In genomic region chr18:3984163-3984757, GRCh38 we compare ENCODE assay signal across 16 cellular contexts.
DNase-seq lines count a peak whose midpoint lies in the region; ATAC-seq and TF ChIP-seq lines count a peak whose summit lies in the region.
"Had no signal": no experiment of that assay in that cellular context is flagged by ENCODE, and none has a peak within 500 bp of the region (broad histone marks: within the 10 kb centered on the region; RNA-seq: fewer than 3 reads in every experiment).

No MANE protein-coding gene starts in this region.

- H3K14ac ChIP-seq in H9 (ENCODE audit: insufficient read depth, low read length) (no peak overlapping the region), mesenchymal stem cell (ENCODE audit: low read length in 2 of 2) (no peak overlapping the region)

- no peak for TF ChIP-seq CTCF in H9 (conservative IDR thresholded peaks at IDR 0.05)
- TF ChIP-seq CTCF in astrocyte of the spinal cord (IDR thresholded peaks at IDR 0.05; ENCODE audit: low read depth, low read length) = no peak
- TF ChIP-seq CTCF in right lobe of liver (IDR thresholded peaks at IDR 0.05) = no peak

- WGBS in H9 (ENCODE audit: extremely low coverage, insufficient read length, low lambda C conversion rate) = no CpG with 5 or more reads among the region's 3 CpGs
- 85% methylated on average over 3 of the region's 3 CpGs for WGBS in mesenchymal stem cell
- 81% methylated on average over 3 of the region's 3 CpGs for WGBS in right lobe of liver (ENCODE audit: insufficient coverage, low coverage, low lambda C conversion rate, missing lambda C conversion rate)

- H2AK5ac ChIP-seq in H9 (ENCODE audit: insufficient read length, low read length) = no peak overlapping the region
- H2AK5ac ChIP-seq in mesenchymal stem cell (ENCODE audit: low read length, severe bottlenecking) = peak overlapping the region; percentile 43

- no peaks in the 10 kb centered on the region for H3K79me2 ChIP-seq in ACC112 (ENCODE audit: control insufficient read depth, insufficient read depth, low read length, unreplicated experiment)
- no peaks in the 10 kb centered on the region for H3K79me2 ChIP-seq in H9 (ENCODE audit: insufficient read depth, low read length)

- no peak overlapping the region for H2BK20ac ChIP-seq in H9 (ENCODE audit: low read depth, low read length, poor library complexity, severe bottlenecking)

- no peak overlapping the region for H2BK12ac ChIP-seq in H9 (ENCODE audit: insufficient read length, low read depth, low read length)
- H2BK12ac ChIP-seq in mesenchymal stem cell (ENCODE audit: low read length in 2 of 2) = peak overlapping the region; percentile 18 to 29

- no peaks in the 10 kb centered on the region for H4K20me1 ChIP-seq in H9 (ENCODE audit: control insufficient read depth, insufficient read depth, insufficient read length)

- no peak for TF ChIP-seq POLR2A in right lobe of liver (IDR thresholded peaks at IDR 0.05)

- H3K4me2 ChIP-seq in H9 (ENCODE audit: insufficient read depth, insufficient read length, low read length) (no peak overlapping the region), mesenchymal stem cell (ENCODE audit: low read length, poor library complexity, severe bottlenecking) (no peak overlapping the region)

- H3K4me1 ChIP-seq in ACC112 (ENCODE audit: control insufficient read depth, insufficient read depth, low read length, unreplicated experiment) (peaks cover 34% of the 10 kb centered on the region), H9 (ENCODE audit: insufficient read depth, low read length) (peaks cover 2% of the 10 kb centered on the region; the same call in 1 of the 2 replicates), mesenchymal stem cell (ENCODE audit: control insufficient read depth, insufficient read depth, low read depth, low read length) (peaks cover 2% of the 10 kb centered on the region), right lobe of liver (no peaks in the 10 kb centered on the region)

- ATAC-seq in HG02642 (IDR thresholded peaks at IDR 0.05; ENCODE audit: poor library complexity, unreplicated experiment) (no peak), GM21423 (IDR thresholded peaks at IDR 0.05; ENCODE audit: unreplicated experiment) (no peak), right lobe of liver (no peak)

- peak overlapping the region; percentile 70 for H3K27ac ChIP-seq in ACC112 (ENCODE audit: low read depth, low read length)
- no peak overlapping the region for H3K27ac ChIP-seq in H9 (ENCODE audit: insufficient read length, low read depth, low read length)
- peak overlapping the region; percentile 51 for H3K27ac ChIP-seq in mesenchymal stem cell (ENCODE audit: low read length, poor library complexity, severe bottlenecking)
- H3K27ac ChIP-seq in right lobe of liver = no peak overlapping the region

- H3K18ac ChIP-seq in H9 (ENCODE audit: insufficient read length, low read depth, low read length) = no peak overlapping the region
- no peak overlapping the region for H3K18ac ChIP-seq in mesenchymal stem cell (ENCODE audit: low read depth in 1 of 2, low read length in 2 of 2)

- H3K9ac ChIP-seq in H9 (ENCODE audit: extremely low read depth, insufficient read length, low read length) (no peak overlapping the region), mesenchymal stem cell (ENCODE audit: low read length) (peak overlapping the region; percentile 68)

- H3T11ph ChIP-seq in H9 (ENCODE audit: low read length) = no peak overlapping the region

- peaks cover 2 to 3% (median 3%) of the 10 kb centered on the region in 3 experiments; a peak in 6 of 7 replicates for H3K36me3 Mint-ChIP-seq in H9 (ENCODE audit: insufficient read depth in 1 of 3, low read depth in 3 of 3)
- H3K36me3 Mint-ChIP-seq: natural killer cell treated with Interleukin-12 subunit alpha and Interleukin-12 subunit beta and Interleukin-15 and Interleukin-18, amount 100 ng/mL, for 72 hours had no signal

- peak overlapping the region; percentile 84 for H2AFZ ChIP-seq in ACC112 (ENCODE audit: low read length, unreplicated experiment)
- H2AFZ ChIP-seq in H9 (ENCODE audit: low read length) = no peak overlapping the region
- H2AFZ ChIP-seq in mesenchymal stem cell (ENCODE audit: low read depth, low read length) = no peak overlapping the region

- peaks cover 1 to 2% of the 10 kb centered on the region in 2 experiments; a peak in 2 of 5 replicates for H3K9me3 Mint-ChIP-seq in H9

- H3K9me3 ChIP-seq in H9 (ENCODE audit: control insufficient read depth, low read depth, low read length) = no peaks in the 10 kb centered on the region
- H3K9me3 ChIP-seq in mesenchymal stem cell (ENCODE audit: control insufficient read depth, low read length) = peaks cover 3% of the 10 kb centered on the region
- H3K9me3 ChIP-seq in right lobe of liver = no peaks in the 10 kb centered on the region

- H3K4me1 Mint-ChIP-seq in H9 = peaks cover 30 to 44% of the 10 kb centered on the region in 2 experiments

- H3K4me3 ChIP-seq in ACC112 (ENCODE audit: low read depth, low read length) = peak overlapping the region; percentile 6; the same call in 1 of the 2 replicates
- no peak overlapping the region for H3K4me3 ChIP-seq in astrocyte of the spinal cord (ENCODE audit: low read depth, low read length)
- H3K4me3 ChIP-seq in mesenchymal stem cell (ENCODE audit: insufficient read depth in 1 of 2, low read depth in 1 of 2, low read length in 2 of 2) = peak overlapping the region in 1 of 2 experiments; percentile 20
- no peak overlapping the region for H3K4me3 ChIP-seq in right lobe of liver
- H3K4me3 ChIP-seq: MG63 had no signal

- H3K4me3 Mint-ChIP-seq in H9 = no peak overlapping the region
- H3K4me3 Mint-ChIP-seq: activated CD4-positive, alpha-beta T cell treated with anti-CD3 and anti-CD28 coated beads, Interleukin-2, amount 10 ng/mL, durations not matched to agents 24 days and 14 days; natural killer cell treated with Interleukin-12 subunit alpha and Interleukin-12 subunit beta and Interleukin-15 and Interleukin-18, amount 100 ng/mL, for 72 hours had no signal

- H3K36me3 ChIP-seq in ACC112 (ENCODE audit: insufficient read depth, low read length) (no peaks in the 10 kb centered on the region), mesenchymal stem cell (ENCODE audit: control insufficient read depth in 1 of 2, insufficient read depth in 2 of 2, low read depth in 1 of 2, low read length in 2 of 2) (no peaks in the 10 kb centered on the region), right lobe of liver (no peaks in the 10 kb centered on the region)
- H3K36me3 ChIP-seq: MG63 had no signal

- no peak overlapping the region for H3K56ac ChIP-seq in H9 (ENCODE audit: insufficient read length, low read depth, low read length)

- peak overlapping the region in 2 of 3 experiments; percentile 5 to 6; a peak in 2 of 7 replicates for H3K27ac Mint-ChIP-seq in H9
- H3K27ac Mint-ChIP-seq: natural killer cell treated with Interleukin-12 subunit alpha and Interleukin-12 subunit beta and Interleukin-15 and Interleukin-18, amount 100 ng/mL, for 72 hours had no signal

- in situ Hi-C loops in astrocyte of the spinal cord (cut with HindIII; ENCODE audit: low sequenced_read_pairs) = no loop called here

- H4K8ac ChIP-seq in H9 (replicated peaks; ENCODE audit: insufficient read length, low read depth, low read length) (no peak overlapping the region), mesenchymal stem cell (ENCODE audit: low read length) (no peak overlapping the region)

- no peak for DNase-seq in H9
- peak; percentile 16 for DNase-seq in astrocyte of the spinal cord (ENCODE audit: low read depth, low spot score)
- DNase-seq in mesenchymal stem cell = no peak
- no peak for DNase-seq in right lobe of liver
- no peak for DNase-seq in NCI-H446 (lab: John Stamatoyannopoulos, UW)
- DNase-seq: activated CD4-positive, alpha-beta T cell treated with anti-CD3 and anti-CD28 coated beads, Interleukin-2, amount 10 ng/mL, durations not matched to agents 24 days and 14 days; activated T-cell treated with anti-CD3 and anti-CD28 coated beads, Interleukin-2, amount 50 U/mL, for 48 hours; amniotic stem cell; MG63; NCI-H2081; SIG-M5; T1000 had no signal

- H3K23ac ChIP-seq in H9 (ENCODE audit: insufficient read length, low read depth, low read length) (no peak overlapping the region), mesenchymal stem cell (ENCODE audit: low read length in 2 of 2) (no peak overlapping the region)

- H4K5ac ChIP-seq in H9 (ENCODE audit: insufficient read length, low read depth, low read length) = no peak overlapping the region

- intact Hi-C loops in right lobe of liver (cut with DNase I) = no loop called here

- H2BK15ac ChIP-seq in H9 (ENCODE audit: low read depth, low read length) (no peak overlapping the region), mesenchymal stem cell (ENCODE audit: low read depth, poor library complexity, severe bottlenecking) (no peak overlapping the region)

- H3K4ac ChIP-seq in H9 (ENCODE audit: low read depth, low read length) (no peak overlapping the region), mesenchymal stem cell (ENCODE audit: low read depth in 1 of 2, low read length in 2 of 2) (peak overlapping the region in 1 of 2 experiments; percentile 7)

- H3K79me1 ChIP-seq in H9 (ENCODE audit: insufficient read depth, low read depth, low read length, poor library complexity, severe bottlenecking) (no peaks in the 10 kb centered on the region), mesenchymal stem cell (replicated peaks; ENCODE audit: low read length, poor library complexity, severe bottlenecking) (no peaks in the 10 kb centered on the region)

- H2BK5ac ChIP-seq in H9 (ENCODE audit: insufficient read length, low read length) (no peak overlapping the region), mesenchymal stem cell (ENCODE audit: low read depth, low read length, poor library complexity, severe bottlenecking) (no peak overlapping the region)

- no peaks in the 10 kb centered on the region for H3K27me3 Mint-ChIP-seq in H9 (ENCODE audit: low read depth)
- H3K27me3 Mint-ChIP-seq: activated CD4-positive, alpha-beta T cell treated with anti-CD3 and anti-CD28 coated beads, Interleukin-2, amount 10 ng/mL, durations not matched to agents 24 days and 14 days had no signal

- H3K27me3 ChIP-seq in ACC112 (ENCODE audit: insufficient read depth, low read length) (no peaks in the 10 kb centered on the region), H9 (ENCODE audit: insufficient read depth, low read length) (no peaks in the 10 kb centered on the region), mesenchymal stem cell (ENCODE audit: control insufficient read depth in 1 of 2, insufficient read depth in 1 of 2, low read length in 2 of 2) (no peaks in the 10 kb centered on the region), right lobe of liver (no peaks in the 10 kb centered on the region)
- H3K27me3 ChIP-seq: MG63 had no signal

- no peaks in the 10 kb centered on the region for H3K23me2 ChIP-seq in H9 (ENCODE audit: insufficient read length, low read depth, low read length, poor library complexity, severe bottlenecking)

- H4K91ac ChIP-seq in H9 (ENCODE audit: insufficient read length, low read depth, low read length) (no peak overlapping the region), mesenchymal stem cell (ENCODE audit: low read length) (no peak overlapping the region)

- H2BK120ac ChIP-seq in H9 (ENCODE audit: low read depth, low read length, poor library complexity, severe bottlenecking) (no peak overlapping the region), mesenchymal stem cell (ENCODE audit: low read depth, low read length) (no peak overlapping the region)

Comparison
In these comparisons a context has a peak if more than half of its experiments do, and no peak if none do; other contexts are left out.
1. H3K27ac ChIP-seq: peak in ACC112 (single experiment) and mesenchymal stem cell (single experiment); none in H9 (single experiment) and right lobe of liver (0 of 3).